8 cellular contexts compared by ENCODE assay signal in genomic region chr6:138654715-138655634, GRCh38.
DNase-seq lines count a peak whose midpoint lies in the region; ATAC-seq and TF ChIP-seq lines count a peak whose summit lies in the region.

No MANE protein-coding gene starts in this region.

- H3K36me3 Mint-ChIP-seq in stimulated activated effector memory CD8-positive, alpha-beta T cell treated with anti-CD3 and anti-CD28 coated beads, Interleukin-12 subunit alpha, Interleukin-12 subunit beta, amount 100 ng/mL, for 72 hours, result no peaks in the 10 kb centered on the region

- no peak for TF ChIP-seq EP300 in esophagus muscularis mucosa (IDR thresholded peaks at IDR 0.05)

- no peak for TF ChIP-seq CTCF in cardiac fibroblast (IDR thresholded peaks at IDR 0.05; ENCODE audit: low read depth, low read length)
- TF ChIP-seq CTCF in tibial artery (IDR thresholded peaks at IDR 0.05), result no peak
- TF ChIP-seq CTCF in ascending aorta (IDR thresholded peaks at IDR 0.05), result no peak
- TF ChIP-seq CTCF in esophagus muscularis mucosa (IDR thresholded peaks at IDR 0.05), result no peak

- H3K9me3 ChIP-seq in tibial artery (no peaks in the 10 kb centered on the region), ascending aorta (no peaks in the 10 kb centered on the region), esophagus muscularis mucosa (no peaks in the 10 kb centered on the region)

- H3K27me3 ChIP-seq in tibial artery, result no peaks in the 10 kb centered on the region
- H3K27me3 ChIP-seq in ascending aorta, result no peaks in the 10 kb centered on the region
- H3K27me3 ChIP-seq in esophagus muscularis mucosa, result no peaks in the 10 kb centered on the region

- no peaks in the 10 kb centered on the region for H3K9me3 Mint-ChIP-seq in stimulated activated effector memory CD8-positive, alpha-beta T cell treated with anti-CD3 and anti-CD28 coated beads, Interleukin-12 subunit alpha, Interleukin-12 subunit beta, amount 100 ng/mL, for 72 hours

- H3K36me3 ChIP-seq in tibial artery, result no peaks in the 10 kb centered on the region
- no peaks in the 10 kb centered on the region for H3K36me3 ChIP-seq in ascending aorta
- H3K36me3 ChIP-seq in esophagus muscularis mucosa, result no peaks in the 10 kb centered on the region

- DNase-seq in EH (ENCODE audit: low read depth), result peak; percentile 57
- DNase-seq in cardiac fibroblast (ENCODE audit: low read depth in 2 of 2), result peak; percentile 44 to 45
- no peak for DNase-seq in stimulated activated effector memory CD8-positive, alpha-beta T cell treated with anti-CD3 and anti-CD28 coated beads, Interleukin-12 subunit alpha, Interleukin-12 subunit beta, amount 100 ng/mL, for 72 hours (ENCODE audit: low spot score in 2 of 2)
- no peak for DNase-seq in tibial artery
- no peak for DNase-seq in ascending aorta (ENCODE audit: low spot score in 2 of 2)
- DNase-seq in esophagus muscularis mucosa (ENCODE audit: extremely low spot score), result no peak

- H3K4me3 ChIP-seq in cardiac fibroblast (replicated peaks in 1 of 2; ENCODE audit: low read depth in 2 of 2, low read length in 2 of 2) (peak overlapping the region in 1 of 2 donors; percentile 33), tibial artery (no peak overlapping the region), ascending aorta (no peak overlapping the region), esophagus muscularis mucosa (no peak overlapping the region)

- intact Hi-C loops in tibial artery (cut with DNase I; ENCODE audit: low total_unique reads), result no loop called here
- intact Hi-C loops in ascending aorta (cut with DNase I), result no loop called here
- intact Hi-C loops in esophagus muscularis mucosa (cut with DNase I), result no loop called here

- H3K4me1 ChIP-seq in tibial artery, result peaks cover 0 to 13% (median 8%) of the 10 kb centered on the region in 4 donors
- peaks cover 0 to 3% of the 10 kb centered on the region in 2 donors for H3K4me1 ChIP-seq in ascending aorta
- no peaks in the 10 kb centered on the region for H3K4me1 ChIP-seq in esophagus muscularis mucosa

- H3K4me1 Mint-ChIP-seq in stimulated activated effector memory CD8-positive, alpha-beta T cell treated with anti-CD3 and anti-CD28 coated beads, Interleukin-12 subunit alpha, Interleukin-12 subunit beta, amount 100 ng/mL, for 72 hours, result peaks cover 20% of the 10 kb centered on the region

- TF ChIP-seq POLR2A in esophagus muscularis mucosa (IDR thresholded peaks at IDR 0.05; ENCODE audit: low read depth), result no peak

- no peak overlapping the region for H3K27ac ChIP-seq in tibial artery
- no peak overlapping the region for H3K27ac ChIP-seq in ascending aorta
- H3K27ac ChIP-seq in esophagus muscularis mucosa (replicated peaks in 1 of 4), result no peak overlapping the region

- 74% methylated on average over 6 of the region's 6 CpGs for WGBS in esophagus muscularis mucosa

- peak; percentile 100 for ATAC-seq in GM21390 (IDR thresholded peaks at IDR 0.05; ENCODE audit: unreplicated experiment)
- peak; percentile 99 for ATAC-seq in HG03520 (IDR thresholded peaks at IDR 0.05; ENCODE audit: unreplicated experiment)
- ATAC-seq in stimulated activated effector memory CD8-positive, alpha-beta T cell treated with anti-CD3 and anti-CD28 coated beads, Interleukin-12 subunit alpha, Interleukin-12 subunit beta, amount 100 ng/mL, for 72 hours, result peak; percentile 100

- no peak overlapping the region for H3K27ac Mint-ChIP-seq in stimulated activated effector memory CD8-positive, alpha-beta T cell treated with anti-CD3 and anti-CD28 coated beads, Interleukin-12 subunit alpha, Interleukin-12 subunit beta, amount 100 ng/mL, for 72 hours

- H3K4me3 Mint-ChIP-seq in stimulated activated effector memory CD8-positive, alpha-beta T cell treated with anti-CD3 and anti-CD28 coated beads, Interleukin-12 subunit alpha, Interleukin-12 subunit beta, amount 100 ng/mL, for 72 hours, result no peak overlapping the region

Comparison
In these comparisons a context has a peak if more than half of its experiments do, and no peak if none do; other contexts are left out.
1. DNase-seq: peak in EH (single experiment) and cardiac fibroblast (2 of 2); none in stimulated activated effector memory CD8-positive, alpha-beta T cell treated with anti-CD3 and anti-CD28 coated beads, Interleukin-12 subunit alpha, Interleukin-12 subunit beta, amount 100 ng/mL, for 72 hours (0 of 2), tibial artery (0 of 2), ascending aorta (0 of 2) and esophagus muscularis mucosa (single experiment).
2. Peak in every context shown above with its lines, with median percentiles within 50 percentile points of each other: ATAC-seq.